Comparison of ENCODE assay signal across 22 cellular contexts in the genomic region with DNA sequence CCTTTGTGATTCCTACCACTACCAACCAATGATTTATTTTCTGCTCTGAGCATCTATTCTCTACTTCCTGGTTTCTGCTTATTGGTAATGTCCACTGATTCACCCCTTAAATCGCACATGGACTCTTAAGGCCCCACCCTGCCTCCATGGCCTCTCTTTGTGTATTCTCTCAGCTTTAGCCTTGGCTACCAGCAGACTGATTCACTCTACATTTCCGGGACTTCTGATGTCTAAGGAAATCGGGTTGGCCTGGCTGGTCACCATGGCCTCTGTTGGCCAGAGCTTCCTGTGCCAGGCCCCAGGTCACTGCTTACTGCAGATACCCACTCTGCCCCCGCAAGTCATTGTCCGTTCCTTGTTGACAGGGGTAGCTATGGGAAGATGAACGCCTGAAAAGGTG. TPM values are rescaled to one million over a fixed set of nuclear protein-coding genes. Genes with fewer than 3 reads are reported as not detected.
A peak's percentile ranks its signal among the peaks of the same experiment; 100 is the strongest.
DNase-seq lines count a peak whose midpoint lies in the region; ATAC-seq and TF ChIP-seq lines count a peak whose summit lies in the region.
"Had no signal": no experiment of that assay in that cellular context is flagged by ENCODE, and none has a peak within 500 bp of the region (broad histone marks: within the 10 kb centered on the region; RNA-seq: fewer than 3 reads in every experiment).

No MANE protein-coding gene starts in this region.

- H3K9me3 ChIP-seq in left lung (no peaks in the 10 kb centered on the region), vagina (no peaks in the 10 kb centered on the region)
- H3K9me3 ChIP-seq: A549, BE2C had no signal

- H3K4me3 ChIP-seq in coronary artery (no peak overlapping the region), left lung (no peak overlapping the region), vagina (no peak overlapping the region)
- H3K4me3 ChIP-seq: A549; BLaER1 treated with 17β-estradiol and CSF1 and Interleukin-3, amounts not matched to agents 10 nM and 100 nM; GM23338 had no signal

- TF ChIP-seq POLR2A in vagina (IDR thresholded peaks at IDR 0.05): no peak

- ATAC-seq in left lung: no peak
- ATAC-seq: A549, GM23338, HCT116 had no signal

- H3K4me1 ChIP-seq in left lung (no peaks in the 10 kb centered on the region), vagina (peaks cover 10% of the 10 kb centered on the region)
- H3K4me1 ChIP-seq: A549, BE2C had no signal

- TF ChIP-seq CTCF in coronary artery (IDR thresholded peaks at IDR 0.05) (no peak), left lung (IDR thresholded peaks at IDR 0.05) (no peak), vagina (IDR thresholded peaks at IDR 0.05) (no peak)

- intact Hi-C loops in posterior vena cava (cut with DNase I): no loop called here
- intact Hi-C loops in left lung (cut with DNase I): no loop called here
- intact Hi-C loops in vagina (cut with DNase I): no loop called here

- H3K36me3 ChIP-seq in left lung: no peaks in the 10 kb centered on the region
- H3K36me3 ChIP-seq in vagina: no peaks in the 10 kb centered on the region
- H3K36me3 ChIP-seq: BE2C; BLaER1 treated with 17β-estradiol and CSF1 and Interleukin-3, amounts not matched to agents 10 nM and 100 nM had no signal

- H3K27ac ChIP-seq in coronary artery (no peak overlapping the region), left lung (no peak overlapping the region), vagina (no peak overlapping the region)
- H3K27ac ChIP-seq: A549; BLaER1 treated with 17β-estradiol and CSF1 and Interleukin-3, amounts not matched to agents 10 nM and 100 nM had no signal

- H3K27me3 ChIP-seq in left lung (no peaks in the 10 kb centered on the region), vagina (no peaks in the 10 kb centered on the region)
- H3K27me3 ChIP-seq: BE2C; BLaER1 treated with 17β-estradiol and CSF1 and Interleukin-3, amounts not matched to agents 10 nM and 100 nM had no signal

- DNase-seq in HT1080 (ENCODE audit: low read depth) (peak; percentile 61), coronary artery (ENCODE audit: low spot score) (peak; percentile 12), posterior vena cava (ENCODE audit: low spot score) (peak; percentile 42), left lung (no peak), vagina (ENCODE audit: extremely low spot score in 2 of 2) (no peak), NK-92 (lab: John Stamatoyannopoulos, UW; ENCODE audit: unreplicated experiment) (no peak)
- DNase-seq: 8988T; ACHN; AML-193; BE2C; Calu3; CD4-positive, alpha-beta memory T cell; COR-L47; DMS53; DMS79 treated with DMSO at 0.1 percent for 48 hours; GF-D8; H9 had no signal

RNA-seq across cellular contexts. Expression of a gene that starts 40.9 kb away (rescaled TPM):
- total RNA-seq in HT1080 (2014; rRNA removed; shearing (Covaris generic)): 8.7 and 16.3 TPM in 2 replicates
- 12.7 and 13.2 TPM in 2 replicates for polyA plus RNA-seq in HT1080 (2015; cell fraction: cytosol; rRNA removed)
- polyA plus RNA-seq in HT1080 (2015; cell fraction: nucleus; rRNA removed): 9.3 and 11.9 TPM in 2 replicates
- total RNA-seq in posterior vena cava (10 to 100 TPM; 28.5 to 40.9 TPM), left lung (10 to 100 TPM; 23.6 to 37.5 TPM), vagina (43.7 TPM)
- total RNA-seq: Calu3; CD4-positive, alpha-beta memory T cell; G401 had no signal
- polyA plus RNA-seq: A549; CD4-positive, alpha-beta memory T cell had no signal

Comparison
In these comparisons a context has a peak if more than half of its experiments do, and no peak if none do; other contexts are left out.
1. DNase-seq: peak in HT1080 (single experiment), coronary artery (single experiment) and posterior vena cava (single experiment); none in left lung (0 of 2), vagina (0 of 2) and NK-92 (single experiment).